Comparison of ENCODE assay signal across 12 cellular contexts in genomic region chr20:3696200-3696599, GRCh38. TPM values are rescaled to one million over a fixed set of nuclear protein-coding genes. Genes with fewer than 3 reads are reported as not detected.
DNase-seq lines count a peak whose midpoint lies in the region; ATAC-seq, FAIRE-seq and TF ChIP-seq lines count a peak whose summit lies in the region.
"Had no signal": no experiment of that assay in that cellular context is flagged by ENCODE, and none has a peak within 500 bp of the region (broad histone marks: within the 10 kb centered on the region; RNA-seq: fewer than 3 reads in every experiment).

No MANE protein-coding gene starts in this region.

- FAIRE-seq in keratinocyte (lab: Jason Lieb, UNC) = no peak

- DNase-seq in BE2C (no peak), H7 (peak; percentile 75), WERI-Rb-1 (no peak), keratinocyte (ENCODE audit: low read depth, low spot score) (no peak), EL (no peak), islet precursor cell (no peak)
- DNase-seq: DMS79; stimulated activated naive CD4-positive, alpha-beta T cell had no signal

- H3K4me1 ChIP-seq in BE2C (no peaks in the 10 kb centered on the region), keratinocyte (ENCODE audit: control insufficient read depth, extremely low read depth, insufficient read depth, low read length) (no peaks in the 10 kb centered on the region)

- H3K9me3 ChIP-seq in BE2C (0 out of 2 replicates have a peak, but pooled peaks cover 2% of the 10 kb centered on the region), WERI-Rb-1 (ENCODE audit: severe bottlenecking) (peaks cover 5% of the 10 kb centered on the region), keratinocyte (ENCODE audit: control insufficient read depth, low read depth, low read length) (no peaks in the 10 kb centered on the region)

- no peaks in the 10 kb centered on the region for H3K36me3 ChIP-seq in BE2C
- no peaks in the 10 kb centered on the region for H3K36me3 ChIP-seq in H7 (replicated peaks; ENCODE audit: control insufficient read depth, insufficient read depth, low read length)
- no peaks in the 10 kb centered on the region for H3K36me3 ChIP-seq in WERI-Rb-1
- H3K36me3 ChIP-seq in keratinocyte (ENCODE audit: control insufficient read depth in 2 of 2, extremely low read depth in 1 of 2, insufficient read depth in 2 of 2, low read length in 2 of 2) = no peaks in the 10 kb centered on the region

- no peak overlapping the region for H3K4me2 ChIP-seq in keratinocyte (ENCODE audit: control insufficient read depth, extremely low read depth, insufficient read depth, low read depth, low read length)

- ATAC-seq in HG03571 (IDR thresholded peaks at IDR 0.05; ENCODE audit: unreplicated experiment) (no peak), HG03565 (IDR thresholded peaks at IDR 0.05; ENCODE audit: unreplicated experiment) (no peak)

- H3K9me1 ChIP-seq in keratinocyte (ENCODE audit: control insufficient read depth, extremely low read depth, insufficient read depth, low read length) = no peaks in the 10 kb centered on the region

- H4K20me1 ChIP-seq in keratinocyte (ENCODE audit: control insufficient read depth, extremely low read depth, insufficient read depth, low read length) = no peaks in the 10 kb centered on the region

- dilution Hi-C loops in keratinocyte (cut with MboI; ENCODE audit: extremely low pct_ligation_motif_present, low sequenced_read_pairs) = no loop called here

- H3K79me2 ChIP-seq in keratinocyte (ENCODE audit: control insufficient read depth, insufficient read depth, low read length) = no peaks in the 10 kb centered on the region

- TF ChIP-seq CTCF in BE2C (IDR thresholded peaks at IDR 0.05; ENCODE audit: low read depth, low read length) (peak; percentile 62), WERI-Rb-1 (IDR thresholded peaks at IDR 0.05; ENCODE audit: low read depth, low read length) (peak; percentile 48), keratinocyte (optimal IDR thresholded peaks at IDR 0.05 in 1 of 3, IDR thresholded peaks at IDR 0.05 in 1 of 3, conservative IDR thresholded peaks at IDR 0.05 in 1 of 3; ENCODE audit: extremely low read depth in 1 of 3, insufficient read depth in 2 of 3, low read length in 3 of 3) (peak; percentile 18 to 45 (median 44))

- H3K27me3 ChIP-seq in BE2C = no peaks in the 10 kb centered on the region
- no peaks in the 10 kb centered on the region for H3K27me3 ChIP-seq in H7 (ENCODE audit: control insufficient read depth, insufficient read depth, low read length)
- H3K27me3 ChIP-seq in WERI-Rb-1 (ENCODE audit: insufficient read depth, low read depth, severe bottlenecking) = no peaks in the 10 kb centered on the region
- no peaks in the 10 kb centered on the region for H3K27me3 ChIP-seq in keratinocyte (ENCODE audit: control insufficient read depth, extremely low read depth, insufficient read depth, low read length)

- no peak overlapping the region for H3K9ac ChIP-seq in keratinocyte (ENCODE audit: control insufficient read depth, extremely low read depth, insufficient read depth, low read length)

- H3K4me3 ChIP-seq in BE2C (ENCODE audit: low read depth, low read length) (no peak overlapping the region), H7 (ENCODE audit: insufficient read depth, low read depth, low read length) (no peak overlapping the region), WERI-Rb-1 (ENCODE audit: low read depth, low read length) (no peak overlapping the region), keratinocyte (ENCODE audit: control insufficient read depth in 2 of 3, extremely low read depth in 1 of 3, insufficient read depth in 2 of 3, low read depth in 1 of 3, low read length in 3 of 3) (no peak overlapping the region)
- H3K4me3 ChIP-seq: SK-N-MC had no signal

- no peak overlapping the region for H2AFZ ChIP-seq in keratinocyte (ENCODE audit: control insufficient read depth, low read length)

- H3K27ac ChIP-seq in WERI-Rb-1 (no peak overlapping the region), keratinocyte (ENCODE audit: control insufficient read depth, insufficient read depth, low read length) (no peak overlapping the region)
- H3K27ac ChIP-seq: SK-N-MC had no signal

RNA-seq across cellular contexts. Expression of gene ADAM33, which starts 14.4 kb away (rescaled TPM):
- polyA plus RNA-seq in BE2C (2012; ENCODE audit: insufficient read depth, insufficient read length, low read depth) = not detected
- total RNA-seq in H7 (2014; rRNA removed; shearing (Covaris generic)) = 3.3 and 5.5 TPM in 2 replicates
- polyA plus RNA-seq in keratinocyte = not detected in 3 replicates
- polyA plus RNA-seq in keratinocyte (2011; ENCODE audit: low read depth) = not detected
- not detected in 2 replicates for polyA plus RNA-seq in keratinocyte (2011; cell fraction: cytosol; rRNA removed)
- polyA plus RNA-seq in keratinocyte (2011; cell fraction: nucleus; rRNA removed) = not detected in 2 replicates
- not detected in 2 replicates for polyA plus RNA-seq in keratinocyte (2012; ENCODE audit: low replicate concordance)
- polyA minus RNA-seq in keratinocyte = 0.13 TPM in 1 of 3 replicates, not detected in the others
- not detected for polyA minus RNA-seq in keratinocyte (2011; cell fraction: cytosol; rRNA and poly(A)+ RNA removed)
- polyA minus RNA-seq in keratinocyte (2011; cell fraction: nucleus; rRNA and poly(A)+ RNA removed) = not detected in 2 replicates

RNA-seq across cellular contexts. Expression of gene SIGLEC1, which starts 16.2 kb away (rescaled TPM):
- not detected for polyA plus RNA-seq in BE2C (2012; ENCODE audit: insufficient read depth, insufficient read length, low read depth)
- total RNA-seq in H7 (2014; rRNA removed; shearing (Covaris generic)) = not detected in 2 replicates
- not detected in 3 replicates for polyA plus RNA-seq in keratinocyte
- not detected for polyA plus RNA-seq in keratinocyte (2011; ENCODE audit: low read depth)
- not detected in 2 replicates for polyA plus RNA-seq in keratinocyte (2011; cell fraction: cytosol; rRNA removed)
- not detected in 2 replicates for polyA plus RNA-seq in keratinocyte (2011; cell fraction: nucleus; rRNA removed)
- not detected in 2 replicates for polyA plus RNA-seq in keratinocyte (2012; ENCODE audit: low replicate concordance)
- not detected in 3 replicates for polyA minus RNA-seq in keratinocyte
- polyA minus RNA-seq in keratinocyte (2011; cell fraction: cytosol; rRNA and poly(A)+ RNA removed) = not detected
- not detected in 2 replicates for polyA minus RNA-seq in keratinocyte (2011; cell fraction: nucleus; rRNA and poly(A)+ RNA removed)

RNA-seq across cellular contexts. Expression of gene GFRA4, which starts 33.0 kb away (rescaled TPM):
- not detected for polyA plus RNA-seq in BE2C (2012; ENCODE audit: insufficient read depth, insufficient read length, low read depth)
- total RNA-seq in H7 (2014; rRNA removed; shearing (Covaris generic)) = not detected in 2 replicates
- polyA plus RNA-seq in keratinocyte = not detected in 3 replicates
- polyA plus RNA-seq in keratinocyte (2011; ENCODE audit: low read depth) = not detected
- not detected in 2 replicates for polyA plus RNA-seq in keratinocyte (2011; cell fraction: cytosol; rRNA removed)
- not detected in 2 replicates for polyA plus RNA-seq in keratinocyte (2011; cell fraction: nucleus; rRNA removed)
- not detected in 2 replicates for polyA plus RNA-seq in keratinocyte (2012; ENCODE audit: low replicate concordance)
- polyA minus RNA-seq in keratinocyte = not detected in 3 replicates
- polyA minus RNA-seq in keratinocyte (2011; cell fraction: cytosol; rRNA and poly(A)+ RNA removed) = not detected
- polyA minus RNA-seq in keratinocyte (2011; cell fraction: nucleus; rRNA and poly(A)+ RNA removed) = not detected in 2 replicates
- total RNA-seq: mucosa of gallbladder had no signal

RNA-seq across cellular contexts. Expression of gene HSPA12B, which starts 36.3 kb away (rescaled TPM):
- polyA plus RNA-seq in BE2C (2012; ENCODE audit: insufficient read depth, insufficient read length, low read depth) = 1.6 TPM
- total RNA-seq in H7 (2014; rRNA removed; shearing (Covaris generic)) = 0.97 and 2.4 TPM in 2 replicates
- not detected in 3 replicates for polyA plus RNA-seq in keratinocyte
- polyA plus RNA-seq in keratinocyte (2011; ENCODE audit: low read depth) = not detected
- not detected in 2 replicates for polyA plus RNA-seq in keratinocyte (2011; cell fraction: cytosol; rRNA removed)
- not detected in 2 replicates for polyA plus RNA-seq in keratinocyte (2011; cell fraction: nucleus; rRNA removed)
- polyA plus RNA-seq in keratinocyte (2012; ENCODE audit: low replicate concordance) = 0.13 TPM in 1 of 2 replicates, not detected in the other
- polyA minus RNA-seq in keratinocyte = not detected in 3 replicates
- not detected for polyA minus RNA-seq in keratinocyte (2011; cell fraction: cytosol; rRNA and poly(A)+ RNA removed)
- not detected in 2 replicates for polyA minus RNA-seq in keratinocyte (2011; cell fraction: nucleus; rRNA and poly(A)+ RNA removed)
